Comparison of ENCODE assay signal across 9 cellular contexts in genomic region chr1:26110731-26111529, GRCh38. TPM values are rescaled to one million over a fixed set of nuclear protein-coding genes. Genes with fewer than 3 reads are reported as not detected.
A peak's percentile ranks its signal among the peaks of the same experiment; 100 is the strongest.
DNase-seq lines count a peak whose midpoint lies in the region; ATAC-seq, FAIRE-seq and TF ChIP-seq lines count a peak whose summit lies in the region.
"Had no signal": no experiment of that assay in that cellular context is flagged by ENCODE, and none has a peak within 500 bp of the region (broad histone marks: within the 10 kb centered on the region; RNA-seq: fewer than 3 reads in every experiment).

No MANE protein-coding gene starts in this region.

- peak overlapping the region; percentile 90 for H3K4me3 ChIP-seq in HUES6 (ENCODE audit: low read depth, low read length)
- H3K4me3 ChIP-seq in fibroblast of the aortic adventitia (ENCODE audit: low read depth, low read length) = peak overlapping the region; percentile 80
- peak overlapping the region; percentile 99 for H3K4me3 ChIP-seq in neural cell (ENCODE audit: low read length)
- peak overlapping the region; percentile 71 to 97 for H3K4me3 ChIP-seq in stomach smooth muscle (ENCODE audit: low read length in 2 of 2)

- H3K36me3 ChIP-seq in HUES6 (ENCODE audit: control insufficient read depth, insufficient read depth, low read length) = peaks cover 4% of the 10 kb centered on the region; the same call in 1 of the 2 replicates
- H3K36me3 ChIP-seq in neural cell (ENCODE audit: insufficient read depth, low read length) = no peaks in the 10 kb centered on the region
- H3K36me3 ChIP-seq in stomach smooth muscle (ENCODE audit: control insufficient read depth in 2 of 2, insufficient read depth in 2 of 2, low read length in 2 of 2) = peaks cover under 1 to 9% of the 10 kb centered on the region in 2 donors

- H3K4me2 ChIP-seq in neural cell (ENCODE audit: low read length) = peak overlapping the region; percentile 87

- H3K27me3 ChIP-seq in HUES6 (ENCODE audit: control insufficient read depth, insufficient read depth, low read length) (peaks cover 13% of the 10 kb centered on the region), neural cell (ENCODE audit: insufficient read depth, low read depth, low read length) (no peaks in the 10 kb centered on the region), stomach smooth muscle (ENCODE audit: control insufficient read depth in 1 of 2, insufficient read depth in 2 of 2, low read length in 2 of 2) (no peaks in the 10 kb centered on the region)

- no peak for TF ChIP-seq RAD21 in neural cell (conservative IDR thresholded peaks at IDR 0.05)

- peak; percentile 34 for ATAC-seq in GM21367 (IDR thresholded peaks at IDR 0.05; ENCODE audit: unreplicated experiment)

- peaks cover 4% of the 10 kb centered on the region for H3F3A ChIP-seq in neural cell (ENCODE audit: insufficient read depth, low read length, poor library complexity, severe bottlenecking)

- H4K20me1 ChIP-seq in neural cell (ENCODE audit: insufficient read depth) = no peaks in the 10 kb centered on the region

- TF ChIP-seq CTCF in D721Med (IDR thresholded peaks at IDR 0.05; ENCODE audit: insufficient read depth, missing control alignments) = no peak
- no peak for TF ChIP-seq CTCF in fibroblast of the aortic adventitia (IDR thresholded peaks at IDR 0.05; ENCODE audit: insufficient read depth, low read length)
- TF ChIP-seq CTCF in neural cell (IDR thresholded peaks at IDR 0.05; ENCODE audit: poor library complexity, severe bottlenecking) = no peak

- peak; percentile 11 for TF ChIP-seq EP300 in neural cell (conservative IDR thresholded peaks at IDR 0.05; ENCODE audit: poor library complexity, severe bottlenecking)

- no peaks in the 10 kb centered on the region for H3K9me3 ChIP-seq in HUES6 (ENCODE audit: control insufficient read depth, insufficient read depth, low read depth, low read length)
- H3K9me3 ChIP-seq in neural cell (ENCODE audit: low read length) = no peaks in the 10 kb centered on the region
- no peaks in the 10 kb centered on the region for H3K9me3 ChIP-seq in stomach smooth muscle (ENCODE audit: control insufficient read depth in 2 of 2, low read length in 2 of 2)

- FAIRE-seq in D721Med (lab: Jason Lieb, UNC) = no peak

- H3K27ac ChIP-seq in HUES6 (ENCODE audit: low read depth, low read length) (peak overlapping the region; percentile 87), neural cell (ENCODE audit: low read length) (peak overlapping the region; percentile 96), stomach smooth muscle (ENCODE audit: low read length) (peak overlapping the region; percentile 79)

- H3K9me2 ChIP-seq in neural cell (ENCODE audit: insufficient read depth, low read length) = no peaks in the 10 kb centered on the region

- H2AFZ ChIP-seq in neural cell (ENCODE audit: low read depth, low read length) = peak overlapping the region; percentile 75

- H3K4me1 ChIP-seq in HUES6 (ENCODE audit: control insufficient read depth, insufficient read depth, low read length) (peaks cover 10% of the 10 kb centered on the region), stomach smooth muscle (ENCODE audit: control insufficient read depth, insufficient read depth, low read length) (peaks cover 17% of the 10 kb centered on the region)

- DNase-seq in D721Med (ENCODE audit: insufficient read length, low spot score) = peak; percentile 43
- peak; percentile 75 for DNase-seq in RPMI7951 (ENCODE audit: low read depth)
- peak; percentile 56 for DNase-seq in activated T-helper 9 cell treated with anti-CD3 and anti-CD28 coated beads, Interleukin-2, amount 50 U/mL, for 16 hours (ENCODE audit: low read depth)
- peak; percentile 60 for DNase-seq in fibroblast of the aortic adventitia (ENCODE audit: low read depth)

- H3K79me2 ChIP-seq in neural cell (replicated peaks; ENCODE audit: insufficient read depth, low read length) = peaks cover 11% of the 10 kb centered on the region

- H3K9ac ChIP-seq in HUES6 (ENCODE audit: low read length) (peak overlapping the region; percentile 82), neural cell (ENCODE audit: low read length) (peak overlapping the region; percentile 96), stomach smooth muscle (ENCODE audit: low read length in 2 of 2) (peak overlapping the region; percentile 71 to 79)

TF ChIP-seq in neural cell, 6 proteins besides CTCF, POLR2A, EP300 and RAD21:
- peak; percentile 83 for TF ChIP-seq POLR2AphosphoS5 (IDR thresholded peaks at IDR 0.05)
- peak; percentile 48 for TF ChIP-seq SMC3 (conservative IDR thresholded peaks at IDR 0.05; ENCODE audit: poor library complexity)
- no peak for TF ChIP-seq EZH2 (IDR thresholded peaks at IDR 0.05; ENCODE audit: borderline replicate concordance, insufficient read depth, low read length, poor library complexity, severe bottlenecking)
- TF ChIP-seq REST (IDR thresholded peaks at IDR 0.05; ENCODE audit: borderline replicate concordance) = peak; percentile 95
- TF ChIP-seq TAF1 (IDR thresholded peaks at IDR 0.05; ENCODE audit: low read depth) = peak; percentile 94
- peak; percentile 84 for TF ChIP-seq MXI1 (conservative IDR thresholded peaks at IDR 0.05; ENCODE audit: poor library complexity, severe bottlenecking)

RNA-seq across cellular contexts. Expression of gene PDIK1L, which starts 0.7 kb away (rescaled TPM):
- 10.6 and 11.5 TPM in 2 replicates for total RNA-seq in RPMI7951 (2014; rRNA removed; shearing (Covaris generic))
- 5.5 and 10.1 TPM in 2 replicates for total RNA-seq in fibroblast of the aortic adventitia (ENCODE audit: low replicate concordance)
- polyA plus RNA-seq in neural cell = 41.3 and 44.9 TPM in 2 replicates
- 103 and 112 TPM in 2 replicates for polyA minus RNA-seq in neural cell

RNA-seq across cellular contexts. Expression of gene TRIM63, which starts 43.5 kb away (rescaled TPM):
- total RNA-seq in RPMI7951 (2014; rRNA removed; shearing (Covaris generic)) = 0.12 TPM in 1 of 2 replicates, not detected in the other
- total RNA-seq in fibroblast of the aortic adventitia (ENCODE audit: low replicate concordance) = 0.09 and 1.5 TPM in 2 replicates
- polyA plus RNA-seq in neural cell = not detected in 2 replicates
- not detected in 2 replicates for polyA minus RNA-seq in neural cell
- total RNA-seq: renal cortical epithelial cell had no signal

RNA-seq across cellular contexts. Expression of gene FAM110D, which starts 47.9 kb away (rescaled TPM):
- not detected in 2 replicates for total RNA-seq in RPMI7951 (2014; rRNA removed; shearing (Covaris generic))
- not detected in 2 replicates for total RNA-seq in fibroblast of the aortic adventitia (ENCODE audit: low replicate concordance)
- polyA plus RNA-seq in neural cell = 0.31 and 0.48 TPM in 2 replicates
- polyA minus RNA-seq in neural cell = 0.24 TPM in 1 of 2 replicates, not detected in the other
- total RNA-seq: renal cortical epithelial cell had no signal

RNA-seq across cellular contexts. Expression of gene C1orf232, which starts 57.8 kb away (rescaled TPM):
- total RNA-seq in RPMI7951 (2014; rRNA removed; shearing (Covaris generic)) = not detected in 2 replicates
- total RNA-seq in fibroblast of the aortic adventitia (ENCODE audit: low replicate concordance) = not detected in 2 replicates
- not detected in 2 replicates for polyA plus RNA-seq in neural cell
- not detected in 2 replicates for polyA minus RNA-seq in neural cell
- total RNA-seq: renal cortical epithelial cell had no signal

RNA-seq across cellular contexts. Expression of gene ZNF593, which starts 58.8 kb away (rescaled TPM):
- 26.4 and 32.1 TPM in 2 replicates for total RNA-seq in RPMI7951 (2014; rRNA removed; shearing (Covaris generic))
- total RNA-seq in fibroblast of the aortic adventitia (ENCODE audit: low replicate concordance) = 19.4 and 42.4 TPM in 2 replicates
- polyA plus RNA-seq in neural cell = 20.2 and 25.0 TPM in 2 replicates
- 8.3 and 11.0 TPM in 2 replicates for polyA minus RNA-seq in neural cell

Comparison
In these comparisons a context has a peak if more than half of its experiments do, and no peak if none do; other contexts are left out.
1. Peak in every context shown above with its lines: DNase-seq, ATAC-seq, H3K4me3 ChIP-seq and H3K27ac ChIP-seq.